Comparison of ENCODE assay signal across 8 cellular contexts in genomic region chr16:68093816-68094613, GRCh38. TPM values are rescaled to one million over a fixed set of nuclear protein-coding genes. Genes with fewer than 3 reads are reported as not detected.
DNase-seq lines count a peak whose midpoint lies in the region; ATAC-seq and FAIRE-seq lines count a peak whose summit lies in the region.

No MANE protein-coding gene starts in this region.

- FAIRE-seq in G401.6 (lab: Jason Lieb, UNC): peak; percentile 76

- peak overlapping the region; percentile 74 for H3K27ac Mint-ChIP-seq in central memory CD8-positive, alpha-beta T cell (ENCODE audit: low read depth)
- H3K27ac Mint-ChIP-seq in naive thymus-derived CD8-positive, alpha-beta T cell: peak overlapping the region; percentile 77 to 93 (median 88)

- peak; percentile 82 for ATAC-seq in central memory CD8-positive, alpha-beta T cell (replicated peaks; ENCODE audit: extremely low read depth, poor library complexity, severe bottlenecking)
- peak; percentile 83 to 93 for ATAC-seq in naive thymus-derived CD8-positive, alpha-beta T cell
- ATAC-seq in HG02588 (IDR thresholded peaks at IDR 0.05; ENCODE audit: unreplicated experiment): no peak

- peaks cover 82% of the 10 kb centered on the region for H3K4me1 Mint-ChIP-seq in central memory CD8-positive, alpha-beta T cell
- peaks cover 47 to 93% (median 84%) of the 10 kb centered on the region in 4 donors for H3K4me1 Mint-ChIP-seq in naive thymus-derived CD8-positive, alpha-beta T cell

- H3K9me3 Mint-ChIP-seq in central memory CD8-positive, alpha-beta T cell: no peaks in the 10 kb centered on the region
- H3K9me3 Mint-ChIP-seq in naive thymus-derived CD8-positive, alpha-beta T cell: no peaks in the 10 kb centered on the region

- DNase-seq in NAMALWA (ENCODE audit: low spot score) (peak; percentile 66), cerebellar nuclear complex (lab: John Stamatoyannopoulos, UW) (no peak), DMS79 (lab: John Stamatoyannopoulos, UW) (no peak)
- no peak for DNase-seq in central memory CD8-positive, alpha-beta T cell (ENCODE audit: low spot score in 2 of 2)
- DNase-seq in naive thymus-derived CD8-positive, alpha-beta T cell: peak in 3 of 10 donors; percentile 47 to 55 (median 47)
- no peak for DNase-seq in stimulated activated CD4-positive, alpha-beta T cell treated with anti-CD3 and anti-CD28 coated beads, Interleukin-15, amount 100 ng/mL, for 24 hours

- no peaks in the 10 kb centered on the region for H3K27me3 Mint-ChIP-seq in central memory CD8-positive, alpha-beta T cell
- no peaks in the 10 kb centered on the region for H3K27me3 Mint-ChIP-seq in naive thymus-derived CD8-positive, alpha-beta T cell

- peaks cover 3% of the 10 kb centered on the region for H3K36me3 Mint-ChIP-seq in central memory CD8-positive, alpha-beta T cell (ENCODE audit: insufficient read depth)
- peaks cover 0 to 7% (median 0%) of the 10 kb centered on the region in 3 donors for H3K36me3 Mint-ChIP-seq in naive thymus-derived CD8-positive, alpha-beta T cell

- POLR2A ChIA-PET in naive thymus-derived CD8-positive, alpha-beta T cell (lab: Charles Lee): interaction anchor here (0.9 to 2.8 kb wide), 7 partner anchors 9 to 135 kb away, joined by 3 to 22 read pairs (median 3); partner anchors contain the start of gene NFATC3

- peak overlapping the region; percentile 12 for H3K4me3 Mint-ChIP-seq in central memory CD8-positive, alpha-beta T cell
- H3K4me3 Mint-ChIP-seq in naive thymus-derived CD8-positive, alpha-beta T cell: peak overlapping the region; percentile 24 to 75 (median 62)

RNA-seq across cellular contexts. Expression of gene NFATC3, which starts 8.8 kb away (rescaled TPM):
- total RNA-seq in naive thymus-derived CD8-positive, alpha-beta T cell: 100 to 1,000 TPM; 156 to 162 TPM
- polyA plus RNA-seq in naive thymus-derived CD8-positive, alpha-beta T cell: 100 to 1,000 TPM in 1 of 3 donors, 10 to 100 TPM in 2; 85.2 to 102 (median 86.6) TPM
